6 cellular contexts compared by ENCODE assay signal in the genomic region with DNA sequence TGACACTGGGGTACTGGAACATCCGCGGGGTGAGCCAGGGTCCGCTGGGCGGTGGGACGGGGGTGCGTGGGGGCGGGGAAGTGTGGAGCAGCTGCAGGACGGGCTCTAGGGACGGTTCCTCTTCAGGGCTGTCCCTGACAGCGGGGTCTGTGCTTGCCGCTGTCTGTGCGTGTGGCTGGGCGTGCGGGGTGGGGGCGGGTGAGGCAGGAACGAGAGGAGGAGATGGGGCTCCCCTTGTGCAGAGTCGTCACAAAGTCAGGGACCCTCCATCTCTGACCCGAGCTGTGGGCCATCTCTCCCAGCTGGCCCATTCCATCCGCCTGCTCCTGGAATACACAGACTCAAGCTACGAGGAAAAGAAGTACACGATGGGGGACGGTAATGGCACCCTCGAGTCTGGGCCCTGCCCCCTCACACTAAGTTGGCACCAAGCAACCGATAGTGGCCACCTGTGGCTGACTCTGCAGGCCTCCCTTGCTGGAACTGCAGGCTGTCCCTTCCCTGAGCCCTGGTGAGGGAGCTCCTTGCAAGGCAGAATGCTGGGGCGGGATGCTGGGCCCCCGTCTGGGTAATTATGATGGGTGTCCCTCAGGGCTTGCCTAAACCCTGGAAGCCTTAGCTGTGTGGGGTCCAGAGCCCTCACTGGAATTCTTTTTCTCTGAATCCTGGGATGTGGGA. TPM values are rescaled to one million over a fixed set of nuclear protein-coding genes. Genes with fewer than 3 reads are reported as not detected.
A peak's percentile ranks its signal among the peaks of the same experiment; 100 is the strongest.
DNase-seq lines count a peak whose midpoint lies in the region; ATAC-seq and TF ChIP-seq lines count a peak whose summit lies in the region.

No MANE protein-coding gene starts in this region.

- H3K36me3 ChIP-seq in BJ (ENCODE audit: control insufficient read depth, insufficient read depth, low read length) (0 out of 2 replicates have a peak, but pooled peaks cover 3% of the 10 kb centered on the region), liver (ENCODE audit: control insufficient read depth in 4 of 4, insufficient read depth in 3 of 4, low read depth in 1 of 4, low read length in 3 of 4) (peaks cover 0 to 2% (median 0%) of the 10 kb centered on the region in 4 donors)

- 45% methylated on average over 26 of the region's 26 CpGs for WGBS in liver

- H3K9me3 ChIP-seq in liver (ENCODE audit: control insufficient read depth in 4 of 4, low read length in 3 of 4): no peaks in the 10 kb centered on the region

- CTCF ChIA-PET in BJ (lab: Yijun Ruan, JAX): interaction anchor here (0.8 to 1.5 kb wide), 4 partner anchors 28 to 316 kb away, joined by 3 to 7 read pairs (median 4); a partner anchor contains a TSS

- no peak overlapping the region for H3K27ac ChIP-seq in liver (ENCODE audit: low read depth in 1 of 2, low read length in 2 of 2)

- peaks cover 0 to 3% (median 0%) of the 10 kb centered on the region in 4 donors for H3K4me1 ChIP-seq in liver (ENCODE audit: control insufficient read depth in 4 of 4, insufficient read depth in 4 of 4, low read length in 3 of 4)

- TF ChIP-seq CTCF in BJ (IDR thresholded peaks at IDR 0.05; ENCODE audit: insufficient read depth, low read depth, low read length) (no peak), WI38 (IDR thresholded peaks at IDR 0.05; ENCODE audit: low read depth, low read length) (no peak), liver (IDR thresholded peaks at IDR 0.05; ENCODE audit: low read depth, low read length, missing input control) (no peak)

- H3K4me3 ChIP-seq in BJ (ENCODE audit: low read depth, low read length) (peak overlapping the region; percentile 65), WI38 (ENCODE audit: low read depth, low read length) (peak overlapping the region; percentile 62), liver (ENCODE audit: low read depth in 1 of 3, low read length in 3 of 3) (peak overlapping the region in 2 of 3 donors; percentile 23 to 49)

- no peak for ATAC-seq in HG02840 (IDR thresholded peaks at IDR 0.05; ENCODE audit: low FRiP score, unreplicated experiment)

- H3K27me3 ChIP-seq in BJ (ENCODE audit: control insufficient read depth, insufficient read depth, low read length): no peaks in the 10 kb centered on the region
- no peaks in the 10 kb centered on the region for H3K27me3 ChIP-seq in liver (ENCODE audit: control insufficient read depth in 4 of 4, insufficient read depth in 4 of 4, low read length in 3 of 4)

- POLR2A ChIA-PET in BJ (lab: Charles Lee): no interaction called here

- H3K9ac ChIP-seq in liver (ENCODE audit: low read depth in 1 of 2, low read length in 2 of 2): no peak overlapping the region

- no peak for DNase-seq in BJ (ENCODE audit: low read depth)
- DNase-seq in NCI-H1694 treated with DMSO at 0.1 percent for 48 hours (lab: John Stamatoyannopoulos, UW): no peak
- no peak for DNase-seq in OCI-M1 (lab: John Stamatoyannopoulos, UW)

- TF ChIP-seq RAD21 in liver (IDR thresholded peaks at IDR 0.05): no peak

TF ChIP-seq in liver, 16 proteins besides CTCF, POLR2A, EP300 and RAD21:
- no peak for TF ChIP-seq NR2F2 (IDR thresholded peaks at IDR 0.05)
- TF ChIP-seq EGR1 (IDR thresholded peaks at IDR 0.05; ENCODE audit: low read depth in 2 of 2): no peak
- TF ChIP-seq RXRA (IDR thresholded peaks at IDR 0.05): no peak
- no peak for TF ChIP-seq SP1 (IDR thresholded peaks at IDR 0.05)
- no peak for TF ChIP-seq FOXA1 (IDR thresholded peaks at IDR 0.05)
- TF ChIP-seq TAF1 (conservative IDR thresholded peaks at IDR 0.05): no peak
- TF ChIP-seq JUND (IDR thresholded peaks at IDR 0.05): no peak
- no peak for TF ChIP-seq HNF4A (conservative IDR thresholded peaks at IDR 0.05)
- TF ChIP-seq, protein P1, sequence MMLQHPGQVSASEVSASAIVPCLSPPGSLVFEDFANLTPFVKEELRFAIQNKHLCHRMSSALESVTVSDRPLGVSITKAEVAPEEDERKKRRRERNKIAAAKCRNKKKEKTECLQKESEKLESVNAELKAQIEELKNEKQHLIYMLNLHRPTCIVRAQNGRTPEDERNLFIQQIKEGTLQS (IDR thresholded peaks at IDR 0.05): no peak
- TF ChIP-seq, protein P2, sequence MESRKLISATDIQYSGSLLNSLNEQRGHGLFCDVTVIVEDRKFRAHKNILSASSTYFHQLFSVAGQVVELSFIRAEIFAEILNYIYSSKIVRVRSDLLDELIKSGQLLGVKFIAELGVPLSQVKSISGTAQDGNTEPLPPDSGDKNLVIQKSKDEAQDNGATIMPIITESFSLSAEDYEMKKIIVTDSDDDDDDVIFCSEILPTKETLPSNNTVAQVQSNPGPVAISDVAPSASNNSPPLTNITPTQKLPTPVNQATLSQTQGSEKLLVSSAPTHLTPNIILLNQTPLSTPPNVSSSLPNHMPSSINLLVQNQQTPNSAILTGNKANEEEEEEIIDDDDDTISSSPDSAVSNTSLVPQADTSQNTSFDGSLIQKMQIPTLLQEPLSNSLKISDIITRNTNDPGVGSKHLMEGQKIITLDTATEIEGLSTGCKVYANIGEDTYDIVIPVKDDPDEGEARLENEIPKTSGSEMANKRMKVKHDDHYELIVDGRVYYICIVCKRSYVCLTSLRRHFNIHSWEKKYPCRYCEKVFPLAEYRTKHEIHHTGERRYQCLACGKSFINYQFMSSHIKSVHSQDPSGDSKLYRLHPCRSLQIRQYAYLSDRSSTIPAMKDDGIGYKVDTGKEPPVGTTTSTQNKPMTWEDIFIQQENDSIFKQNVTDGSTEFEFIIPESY (IDR thresholded peaks at IDR 0.05): no peak
- no peak for TF ChIP-seq YY1 (IDR thresholded peaks at IDR 0.05)
- TF ChIP-seq FOXA2 (IDR thresholded peaks at IDR 0.05): no peak
- no peak for TF ChIP-seq HNF4G (IDR thresholded peaks at IDR 0.05)
- TF ChIP-seq GABPA (IDR thresholded peaks at IDR 0.05 in 1 of 2, conservative IDR thresholded peaks at IDR 0.05 in 1 of 2): no peak
- TF ChIP-seq, protein P3, sequence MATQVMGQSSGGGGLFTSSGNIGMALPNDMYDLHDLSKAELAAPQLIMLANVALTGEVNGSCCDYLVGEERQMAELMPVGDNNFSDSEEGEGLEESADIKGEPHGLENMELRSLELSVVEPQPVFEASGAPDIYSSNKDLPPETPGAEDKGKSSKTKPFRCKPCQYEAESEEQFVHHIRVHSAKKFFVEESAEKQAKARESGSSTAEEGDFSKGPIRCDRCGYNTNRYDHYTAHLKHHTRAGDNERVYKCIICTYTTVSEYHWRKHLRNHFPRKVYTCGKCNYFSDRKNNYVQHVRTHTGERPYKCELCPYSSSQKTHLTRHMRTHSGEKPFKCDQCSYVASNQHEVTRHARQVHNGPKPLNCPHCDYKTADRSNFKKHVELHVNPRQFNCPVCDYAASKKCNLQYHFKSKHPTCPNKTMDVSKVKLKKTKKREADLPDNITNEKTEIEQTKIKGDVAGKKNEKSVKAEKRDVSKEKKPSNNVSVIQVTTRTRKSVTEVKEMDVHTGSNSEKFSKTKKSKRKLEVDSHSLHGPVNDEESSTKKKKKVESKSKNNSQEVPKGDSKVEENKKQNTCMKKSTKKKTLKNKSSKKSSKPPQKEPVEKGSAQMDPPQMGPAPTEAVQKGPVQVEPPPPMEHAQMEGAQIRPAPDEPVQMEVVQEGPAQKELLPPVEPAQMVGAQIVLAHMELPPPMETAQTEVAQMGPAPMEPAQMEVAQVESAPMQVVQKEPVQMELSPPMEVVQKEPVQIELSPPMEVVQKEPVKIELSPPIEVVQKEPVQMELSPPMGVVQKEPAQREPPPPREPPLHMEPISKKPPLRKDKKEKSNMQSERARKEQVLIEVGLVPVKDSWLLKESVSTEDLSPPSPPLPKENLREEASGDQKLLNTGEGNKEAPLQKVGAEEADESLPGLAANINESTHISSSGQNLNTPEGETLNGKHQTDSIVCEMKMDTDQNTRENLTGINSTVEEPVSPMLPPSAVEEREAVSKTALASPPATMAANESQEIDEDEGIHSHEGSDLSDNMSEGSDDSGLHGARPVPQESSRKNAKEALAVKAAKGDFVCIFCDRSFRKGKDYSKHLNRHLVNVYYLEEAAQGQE (IDR thresholded peaks at IDR 0.05): no peak
- TF ChIP-seq, protein P4, sequence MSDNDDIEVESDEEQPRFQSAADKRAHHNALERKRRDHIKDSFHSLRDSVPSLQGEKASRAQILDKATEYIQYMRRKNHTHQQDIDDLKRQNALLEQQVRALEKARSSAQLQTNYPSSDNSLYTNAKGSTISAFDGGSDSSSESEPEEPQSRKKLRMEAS (IDR thresholded peaks at IDR 0.05): no peak

RNA-seq across cellular contexts. Expression of a gene that starts 0.4 kb away (rescaled TPM):
- polyA plus RNA-seq in BJ (2011; rRNA removed) (49.0 and 62.3 TPM in 2 replicates), liver (1 to 10 TPM; 7.4 to 8.4 TPM)
- 16.3 and 26.2 TPM in 2 replicates for polyA minus RNA-seq in BJ (2011; rRNA and poly(A)+ RNA removed)
- total RNA-seq in liver: 10 to 100 TPM in 1 of 2 donors, 1 to 10 TPM in 1; 7.1 to 15.1 TPM

RNA-seq across cellular contexts. Expression of a gene that starts 12.4 kb away (rescaled TPM):
- polyA plus RNA-seq in BJ (2011; rRNA removed) (28.4 and 28.5 TPM in 2 replicates), liver (10 to 100 TPM; 25.5 to 36.2 TPM)
- polyA minus RNA-seq in BJ (2011; rRNA and poly(A)+ RNA removed): 13.6 and 14.1 TPM in 2 replicates
- 10 to 100 TPM; 12.2 to 42.8 TPM for total RNA-seq in liver

RNA-seq across cellular contexts. Expression of a gene that starts 19.4 kb away (rescaled TPM):
- 0.47 and 1.0 TPM in 2 replicates for polyA plus RNA-seq in BJ (2011; rRNA removed)
- polyA minus RNA-seq in BJ (2011; rRNA and poly(A)+ RNA removed): not detected in 2 replicates
- 100 to 1,000 TPM in 1 of 2 donors, 10 to 100 TPM in 1; 14.7 to 273 TPM for total RNA-seq in liver
- 100 to 1,000 TPM; 221 to 341 TPM for polyA plus RNA-seq in liver

RNA-seq across cellular contexts. Expression of a gene that starts 43.8 kb away (rescaled TPM):
- polyA plus RNA-seq in BJ (2011; rRNA removed) (1.5 and 2.2 TPM in 2 replicates), liver (1 to 10 TPM; 1.4 to 2.8 TPM)
- 0.90 and 1.3 TPM in 2 replicates for polyA minus RNA-seq in BJ (2011; rRNA and poly(A)+ RNA removed)
- 1 to 10 TPM in 1 of 2 donors, under 1 TPM in 1; 0.59 to 1.3 TPM for total RNA-seq in liver

RNA-seq across cellular contexts. Expression of a gene that starts 48.6 kb away (rescaled TPM):
- polyA plus RNA-seq in BJ (2011; rRNA removed): 43.1 and 86.9 TPM in 2 replicates
- polyA minus RNA-seq in BJ (2011; rRNA and poly(A)+ RNA removed): 65.6 and 102 TPM in 2 replicates
- total RNA-seq in liver: 10 to 100 TPM; 19.2 to 87.4 TPM
- polyA plus RNA-seq in liver: 10 to 100 TPM; 20.2 to 25.2 TPM

Comparison
In these comparisons a context has a peak if more than half of its experiments do, and no peak if none do; other contexts are left out.
1. RNA of a gene that starts 19.4 kb away (polyA plus RNA-seq): 221 to 341 TPM in liver; 0.47 to 1.0 TPM in BJ; every median in the first group is over 100 times any median in the second.
2. Peak in every context shown above with its lines, with median percentiles within 50 percentile points of each other: H3K4me3 ChIP-seq.